Comparison of ENCODE assay signal across 8 cellular contexts in genomic region chr21:44818636-44819011, GRCh38. TPM values are rescaled to one million over a fixed set of nuclear protein-coding genes. Genes with fewer than 3 reads are reported as not detected.
DNase-seq lines count a peak whose midpoint lies in the region; ATAC-seq and TF ChIP-seq lines count a peak whose summit lies in the region.

No MANE protein-coding gene starts in this region.

- H3K27me3 ChIP-seq in lower lobe of right lung (ENCODE audit: low read depth) = no peaks in the 10 kb centered on the region
- no peaks in the 10 kb centered on the region for H3K27me3 ChIP-seq in tibial nerve

- peaks cover 17% of the 10 kb centered on the region for H3K4me1 Mint-ChIP-seq in activated T-cell treated with anti-CD3 and anti-CD28 coated beads, Interleukin-2, amount 50 U/mL, for 72 hours (ENCODE audit: low read depth)
- H3K4me1 Mint-ChIP-seq in MCF 10A (ENCODE audit: insufficient read depth, unreplicated experiment) = peaks cover 5% of the 10 kb centered on the region

- H3K36me3 ChIP-seq in lower lobe of right lung (peaks cover 3% of the 10 kb centered on the region), tibial nerve (peaks cover 0 to 5% (median 0%) of the 10 kb centered on the region in 3 donors)

- peak overlapping the region; percentile 56 to 61 for H3K4me3 Mint-ChIP-seq in activated T-cell treated with anti-CD3 and anti-CD28 coated beads, Interleukin-2, amount 50 U/mL, for 72 hours
- peak overlapping the region; percentile 49 for H3K4me3 Mint-ChIP-seq in MCF 10A (ENCODE audit: unreplicated experiment)

- H3K9me3 ChIP-seq in lower lobe of right lung (peaks cover 21% of the 10 kb centered on the region), tibial nerve (peaks cover 0 to 47% (median 5%) of the 10 kb centered on the region in 4 donors)

- no peak for DNase-seq in activated T-cell treated with anti-CD3 and anti-CD28 coated beads, Interleukin-2, amount 50 U/mL, for 72 hours
- DNase-seq in activated T-cell treated with anti-CD3 and anti-CD28 coated beads, Interleukin-2, amount 50 U/mL, for 1 hour = no peak
- DNase-seq in MCF 10A (ENCODE audit: unreplicated experiment) = no peak
- no peak for DNase-seq in lower lobe of right lung
- DNase-seq in tibial nerve (ENCODE audit: low spot score in 2 of 2) = no peak
- DNase-seq in stimulated activated CD8-positive, alpha-beta memory T cell treated with anti-CD3 and anti-CD28 coated beads, Interleukin-4, amount 100 ng/mL, for 48 hours = no peak
- no peak for DNase-seq in DMS 273 (lab: John Stamatoyannopoulos, UW; ENCODE audit: unreplicated experiment)
- no peak for DNase-seq in germinal center (ENCODE audit: low spot score)

- intact Hi-C loops in MCF 10A (cut with micrococcal nuclease) = loop anchor here (5.0 kb wide), 2 partner anchors 54 to 109 kb away; partner anchors contain the start of gene PTTG1IP
- intact Hi-C loops in lower lobe of right lung (cut with DNase I) = no loop called here

- H3K4me1 ChIP-seq in lower lobe of right lung (peaks cover 38% of the 10 kb centered on the region), tibial nerve (peaks cover 0 to 47% (median 15%) of the 10 kb centered on the region in 4 donors)

- no peak for TF ChIP-seq EP300 in tibial nerve (IDR thresholded peaks at IDR 0.05)

- peak overlapping the region; percentile 94 for H3K27ac ChIP-seq in lower lobe of right lung
- peak overlapping the region; percentile 92 to 99 (median 96) for H3K27ac ChIP-seq in tibial nerve

- peak overlapping the region; percentile 68 for H3K4me3 ChIP-seq in lower lobe of right lung
- H3K4me3 ChIP-seq in tibial nerve = peak overlapping the region; percentile 64 to 97 (median 85)

- TF ChIP-seq CTCF in MCF 10A (IDR thresholded peaks at IDR 0.05; ENCODE audit: unreplicated experiment) = no peak
- TF ChIP-seq CTCF in lower lobe of right lung (IDR thresholded peaks at IDR 0.05) = no peak
- TF ChIP-seq CTCF in tibial nerve (IDR thresholded peaks at IDR 0.05) = no peak

- ATAC-seq in activated T-cell treated with anti-CD3 and anti-CD28 coated beads, Interleukin-2, amount 50 U/mL, for 72 hours (replicated peaks in 1 of 2) = no peak
- ATAC-seq in lower lobe of right lung = no peak

- H3K27me3 Mint-ChIP-seq in activated T-cell treated with anti-CD3 and anti-CD28 coated beads, Interleukin-2, amount 50 U/mL, for 72 hours (ENCODE audit: low read depth) = peaks cover 10% of the 10 kb centered on the region
- no peaks in the 10 kb centered on the region for H3K27me3 Mint-ChIP-seq in MCF 10A (ENCODE audit: insufficient read depth, unreplicated experiment)

- peaks cover 6 to 11% of the 10 kb centered on the region in 2 donors for H3K9me3 Mint-ChIP-seq in activated T-cell treated with anti-CD3 and anti-CD28 coated beads, Interleukin-2, amount 50 U/mL, for 72 hours
- H3K9me3 Mint-ChIP-seq in MCF 10A (ENCODE audit: unreplicated experiment) = peaks cover 26% of the 10 kb centered on the region

- peaks cover 14 to 22% of the 10 kb centered on the region in 2 donors for H3K36me3 Mint-ChIP-seq in activated T-cell treated with anti-CD3 and anti-CD28 coated beads, Interleukin-2, amount 50 U/mL, for 72 hours (ENCODE audit: insufficient read depth in 2 of 2)
- H3K36me3 Mint-ChIP-seq in MCF 10A (ENCODE audit: insufficient read depth, unreplicated experiment) = peaks cover 14% of the 10 kb centered on the region

- H3K27ac Mint-ChIP-seq in activated T-cell treated with anti-CD3 and anti-CD28 coated beads, Interleukin-2, amount 50 U/mL, for 72 hours = no peak overlapping the region
- no peak overlapping the region for H3K27ac Mint-ChIP-seq in MCF 10A (ENCODE audit: low read depth, unreplicated experiment)

- CTCF ChIA-PET in MCF 10A (lab: Yijun Ruan, JAX) = interaction anchor here (0.5 kb wide), 1 partner anchor 74 kb away, joined by 3 read pairs; no protein-coding TSS in a partner anchor

- no TSS peak for BruUV-seq in MCF 10A (replicated peaks; lab: Mats Ljungman, UMichigan)

- WGBS in tibial nerve, 2 donors = 31 to 75% methylated on average over 6 to 35 of the region's 37 CpGs

- no peak for TF ChIP-seq POLR2A in tibial nerve (IDR thresholded peaks at IDR 0.05)

- POLR2A ChIA-PET in MCF 10A (lab: Yijun Ruan, JAX) = no interaction called here

RNA-seq across cellular contexts. Expression of gene SUMO3, which starts 0.8 kb away (rescaled TPM):
- 10 to 100 TPM; 60.1 to 67.8 TPM for total RNA-seq in activated T-cell treated with anti-CD3 and anti-CD28 coated beads, Interleukin-2, amount 50 U/mL, for 72 hours
- 59.5 and 62.3 TPM in 2 replicates for total RNA-seq in MCF 10A (2022)
- 88.2 TPM for total RNA-seq in lower lobe of right lung
- total RNA-seq in tibial nerve = 10 to 100 TPM; 59.9 to 70.8 (median 62.1) TPM

RNA-seq across cellular contexts. Expression of gene UBE2G2, which starts 17.0 kb away (rescaled TPM):
- total RNA-seq in activated T-cell treated with anti-CD3 and anti-CD28 coated beads, Interleukin-2, amount 50 U/mL, for 72 hours = 10 to 100 TPM; 85.2 to 95.6 TPM
- 122 and 147 TPM in 2 replicates for total RNA-seq in MCF 10A (2022)
- 76.9 TPM for total RNA-seq in lower lobe of right lung
- total RNA-seq in tibial nerve = 100 to 1,000 TPM in 2 of 4 donors, 10 to 100 TPM in 2; 89.4 to 165 (median 99.3) TPM

RNA-seq across cellular contexts. Expression of gene PTTG1IP, which starts 54.9 kb away (rescaled TPM):
- total RNA-seq in activated T-cell treated with anti-CD3 and anti-CD28 coated beads, Interleukin-2, amount 50 U/mL, for 72 hours = 10 to 100 TPM; 63.9 to 70.5 TPM
- 326 and 338 TPM in 2 replicates for total RNA-seq in MCF 10A (2022)
- 209 TPM for total RNA-seq in lower lobe of right lung
- total RNA-seq in tibial nerve = 100 to 1,000 TPM; 175 to 328 (median 234) TPM
